3 cellular contexts compared by ENCODE assay signal in genomic region chr6:60814784-60815183, GRCh38.
A peak's percentile ranks its signal among the peaks of the same experiment; 100 is the strongest.
DNase-seq lines count a peak whose midpoint lies in the region; ATAC-seq, FAIRE-seq and TF ChIP-seq lines count a peak whose summit lies in the region.
"Not testable (repeated sequence)": the region's sequence is repeated elsewhere in the genome, so short reads cannot be mapped to it uniquely, and the experiment has no call there.

No MANE protein-coding gene starts in this region.

- H4K20me1 ChIP-seq in HepG2 (ENCODE audit: insufficient read depth, low read length), result not testable (repeated sequence)

- DNase-seq in glutamatergic neuron; HepG2 (ENCODE audit: low spot score): not testable (repeated sequence)

- not testable (repeated sequence) for ATAC-seq in HepG2

- in situ Hi-C loops in HepG2 (cut with HindIII; ENCODE audit: extremely low pct_ligation_motif_present, low pct_unique_long_range_greater_than_20kb), result not testable (repeated sequence)

- not testable (repeated sequence) for TF ChIP-seq POLR2A in HepG2 (IDR thresholded peaks at IDR 0.05; ENCODE audit: insufficient read depth in 1 of 2, low read depth in 2 of 2, low read length in 2 of 2)

- TF ChIP-seq EP300 in HepG2 (IDR thresholded peaks at IDR 0.05; ENCODE audit: low read depth in 2 of 2, low read length in 2 of 2); HepG2 (CRISPR knock-in tag; IDR thresholded peaks at IDR 0.05; ENCODE audit: borderline replicate concordance): not testable (repeated sequence)

- H3K27ac ChIP-seq in HEK293 (ENCODE audit: extremely low read depth, low read depth, low read length); HepG2 (ENCODE audit: extremely low read length, insufficient read depth, low read length): not testable (repeated sequence)

- H3K36me3 ChIP-seq in HEK293 (ENCODE audit: control insufficient read depth in 2 of 2, insufficient read depth in 1 of 2, low read length in 2 of 2); HepG2 (replicated peaks in 1 of 2; ENCODE audit: control insufficient read depth in 1 of 2, insufficient read depth in 2 of 2, low read length in 2 of 2): not testable (repeated sequence)

- not testable (repeated sequence) for H3K4me3 ChIP-seq in HEK293 (ENCODE audit: low read depth, low read length); HepG2 (replicated peaks in 1 of 3; ENCODE audit: insufficient read depth in 1 of 3, low read depth in 2 of 3, low read length in 3 of 3)

- peak overlapping the region; percentile 66 for H3K27ac Mint-ChIP-seq in glutamatergic neuron (ENCODE audit: unreplicated experiment)

- BruUV-seq in HepG2 (replicated peaks; lab: Mats Ljungman, UMichigan), result not testable (repeated sequence)

- CTCF ChIA-PET in HEK293 (lab: Yijun Ruan, JAX); HepG2 (lab: Yijun Ruan, JAX; ENCODE audit: low intra/inter-chr PET ratio, low total read pairs): not testable (repeated sequence)

- not testable (repeated sequence) for H3K9me3 ChIP-seq in HEK293 (ENCODE audit: control insufficient read depth, insufficient read depth, low read depth, low read length)
- peaks cover 63% of the 10 kb centered on the region for H3K9me3 ChIP-seq in HepG2 (ENCODE audit: low read length)

- not testable (repeated sequence) for H3K4me1 ChIP-seq in HEK293 (ENCODE audit: control insufficient read depth, insufficient read depth, low read length); HepG2 (ENCODE audit: insufficient read depth, low read length)

- H3K36me3 Mint-ChIP-seq in glutamatergic neuron (ENCODE audit: unreplicated experiment), result not testable (repeated sequence)

- H3K27me3 ChIP-seq in HepG2 (ENCODE audit: control insufficient read depth in 1 of 2, insufficient read depth in 2 of 2, low read length in 2 of 2), result not testable (repeated sequence)

- H3K4me3 Mint-ChIP-seq in glutamatergic neuron (ENCODE audit: unreplicated experiment), result not testable (repeated sequence)

- TF ChIP-seq CTCF in HEK293 (tag by site-specific recombination; IDR thresholded peaks at IDR 0.05); glutamatergic neuron (IDR thresholded peaks at IDR 0.05; ENCODE audit: partially characterized antibody, unreplicated experiment); HepG2 (CRISPR knock-in tag; IDR thresholded peaks at IDR 0.05): not testable (repeated sequence)

- WGBS in HepG2 (ENCODE audit: low lambda C conversion rate), result 7% methylated on average over 1 of the region's 1 CpG

- not testable (repeated sequence) for H3K79me2 ChIP-seq in HepG2 (ENCODE audit: insufficient read depth, low read length)

- not testable (repeated sequence) for TF ChIP-seq RAD21 in HepG2 (CRISPR knock-in tag; IDR thresholded peaks at IDR 0.05)

- H3K4me2 ChIP-seq in HepG2 (ENCODE audit: low read depth, low read length), result not testable (repeated sequence)

- not testable (repeated sequence) for H3K9ac ChIP-seq in HepG2 (ENCODE audit: insufficient read depth, low read depth, low read length)

- not testable (repeated sequence) for H2AFZ ChIP-seq in HepG2 (ENCODE audit: low read length)

- not testable (repeated sequence) for H3K27me3 Mint-ChIP-seq in glutamatergic neuron (ENCODE audit: unreplicated experiment)

- H3K9me3 Mint-ChIP-seq in glutamatergic neuron (ENCODE audit: unreplicated experiment), result not testable (repeated sequence)

- FAIRE-seq in HepG2 (lab: Jason Lieb, UNC), result not testable (repeated sequence)

- intact Hi-C loops in HepG2 (cut with micrococcal nuclease; ENCODE audit: unreplicated experiment), result not testable (repeated sequence)

- POLR2A ChIA-PET in HEK293 (lab: Yijun Ruan, JAX); HepG2 (lab: Yijun Ruan, JAX): not testable (repeated sequence)

- peaks cover 22% of the 10 kb centered on the region for H3K4me1 Mint-ChIP-seq in glutamatergic neuron (ENCODE audit: low read depth, unreplicated experiment)

TF ChIP-seq in HEK293, 187 proteins besides CTCF, POLR2A, EP300 and RAD21:
- 0 out of 2 replicates have a peak, but pooled peaks have one; percentile 32 for TF ChIP-seq ATF2 (tag by site-specific recombination; IDR thresholded peaks at IDR 0.05; ENCODE audit: low read depth)

TF ChIP-seq in HepG2, 621 proteins besides CTCF, POLR2A, EP300 and RAD21:
- TF ChIP-seq CREB1 (IDR thresholded peaks at IDR 0.05) (peak; percentile 31; the same call in 1 of the 2 replicates), ATF7 (IDR thresholded peaks at IDR 0.05) (peak; percentile 91)
- not testable (repeated sequence) for TF ChIP-seq CREB1, ATF7 (CRISPR knock-in tag; IDR thresholded peaks at IDR 0.05)
